Comparison of ENCODE assay signal across 1 cellular context in the genomic region with DNA sequence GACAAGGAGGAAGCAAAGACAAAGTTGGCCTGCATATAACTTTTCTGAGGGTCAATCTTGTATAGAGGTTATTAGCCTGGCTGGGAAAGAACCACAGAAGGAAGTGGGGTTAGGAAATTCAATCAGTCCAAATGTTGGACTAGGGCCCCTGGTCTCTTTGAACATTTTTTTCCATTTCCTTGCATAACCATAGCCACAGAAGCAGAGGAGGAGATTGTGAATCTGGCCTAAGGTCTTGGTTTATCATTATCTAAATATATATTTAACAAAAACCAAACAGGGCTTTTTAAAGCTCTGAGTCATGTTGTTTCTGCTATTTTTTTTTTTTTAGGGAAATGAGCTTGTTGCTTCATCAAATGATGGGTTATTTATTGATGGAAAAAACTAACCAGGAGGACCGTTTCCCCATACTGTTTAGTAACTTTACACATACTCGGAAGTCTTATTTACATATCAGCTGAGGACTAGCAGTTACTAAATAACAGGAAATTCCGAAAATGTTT.
TF ChIP-seq lines count a peak whose summit lies in the region.

No MANE protein-coding gene starts in this region.

TF ChIP-seq in HepG2, 621 proteins besides CTCF, POLR2A, EP300 and RAD21 (continued from another document and continues in another):
- no peak for TF ChIP-seq ZHX1 (CRISPR knock-in tag; IDR thresholded peaks at IDR 0.05; ENCODE audit: low read depth)
- TF ChIP-seq ZNF484 (CRISPR knock-in tag; IDR thresholded peaks at IDR 0.05; ENCODE audit: borderline replicate concordance, low read depth): no peak
- no peak for TF ChIP-seq HOXA9 (CRISPR knock-in tag; IDR thresholded peaks at IDR 0.05; ENCODE audit: borderline replicate concordance)
- TF ChIP-seq ZFP36 (IDR thresholded peaks at IDR 0.05; ENCODE audit: borderline replicate concordance, low read depth, low read length, partially characterized antibody): no peak
- TF ChIP-seq, protein P1, sequence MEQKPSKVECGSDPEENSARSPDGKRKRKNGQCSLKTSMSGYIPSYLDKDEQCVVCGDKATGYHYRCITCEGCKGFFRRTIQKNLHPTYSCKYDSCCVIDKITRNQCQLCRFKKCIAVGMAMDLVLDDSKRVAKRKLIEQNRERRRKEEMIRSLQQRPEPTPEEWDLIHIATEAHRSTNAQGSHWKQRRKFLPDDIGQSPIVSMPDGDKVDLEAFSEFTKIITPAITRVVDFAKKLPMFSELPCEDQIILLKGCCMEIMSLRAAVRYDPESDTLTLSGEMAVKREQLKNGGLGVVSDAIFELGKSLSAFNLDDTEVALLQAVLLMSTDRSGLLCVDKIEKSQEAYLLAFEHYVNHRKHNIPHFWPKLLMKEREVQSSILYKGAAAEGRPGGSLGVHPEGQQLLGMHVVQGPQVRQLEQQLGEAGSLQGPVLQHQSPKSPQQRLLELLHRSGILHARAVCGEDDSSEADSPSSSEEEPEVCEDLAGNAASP (CRISPR knock-in tag; IDR thresholded peaks at IDR 0.05; ENCODE audit: borderline replicate concordance): no peak
- TF ChIP-seq ZNF703 (CRISPR knock-in tag; IDR thresholded peaks at IDR 0.05; ENCODE audit: borderline replicate concordance): no peak
- no peak for TF ChIP-seq ATF7-NPFF (CRISPR knock-in tag; IDR thresholded peaks at IDR 0.05; ENCODE audit: low read depth)
- TF ChIP-seq ELF3 (CRISPR knock-in tag; IDR thresholded peaks at IDR 0.05): peak; percentile 99
- no peak for TF ChIP-seq ZNF160 (CRISPR knock-in tag; IDR thresholded peaks at IDR 0.05)
- no peak for TF ChIP-seq MAZ (IDR thresholded peaks at IDR 0.05; ENCODE audit: borderline replicate concordance, low read depth, low read length)
- no peak for TF ChIP-seq MAZ (CRISPR knock-in tag; IDR thresholded peaks at IDR 0.05; ENCODE audit: low read depth)
- TF ChIP-seq ZNF749 (CRISPR knock-in tag; IDR thresholded peaks at IDR 0.05; ENCODE audit: borderline replicate concordance): no peak
- no peak for TF ChIP-seq HHEX (CRISPR knock-in tag; IDR thresholded peaks at IDR 0.05)
- TF ChIP-seq HES4 (CRISPR knock-in tag; IDR thresholded peaks at IDR 0.05; ENCODE audit: borderline replicate concordance): no peak
- TF ChIP-seq IRX3 (CRISPR knock-in tag; IDR thresholded peaks at IDR 0.05; ENCODE audit: borderline replicate concordance, low read depth): no peak
- TF ChIP-seq CEBPG (CRISPR knock-in tag; IDR thresholded peaks at IDR 0.05): peak; percentile 79; the same call in 1 of the 2 replicates
- TF ChIP-seq, protein P2, sequence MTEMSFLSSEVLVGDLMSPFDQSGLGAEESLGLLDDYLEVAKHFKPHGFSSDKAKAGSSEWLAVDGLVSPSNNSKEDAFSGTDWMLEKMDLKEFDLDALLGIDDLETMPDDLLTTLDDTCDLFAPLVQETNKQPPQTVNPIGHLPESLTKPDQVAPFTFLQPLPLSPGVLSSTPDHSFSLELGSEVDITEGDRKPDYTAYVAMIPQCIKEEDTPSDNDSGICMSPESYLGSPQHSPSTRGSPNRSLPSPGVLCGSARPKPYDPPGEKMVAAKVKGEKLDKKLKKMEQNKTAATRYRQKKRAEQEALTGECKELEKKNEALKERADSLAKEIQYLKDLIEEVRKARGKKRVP (CRISPR knock-in tag; IDR thresholded peaks at IDR 0.05): peak in 1 of 2 experiments; percentile 14; a peak in 1 of 4 replicates
- TF ChIP-seq ZNF446 (CRISPR knock-in tag; IDR thresholded peaks at IDR 0.05): no peak
- TF ChIP-seq, protein P3, sequence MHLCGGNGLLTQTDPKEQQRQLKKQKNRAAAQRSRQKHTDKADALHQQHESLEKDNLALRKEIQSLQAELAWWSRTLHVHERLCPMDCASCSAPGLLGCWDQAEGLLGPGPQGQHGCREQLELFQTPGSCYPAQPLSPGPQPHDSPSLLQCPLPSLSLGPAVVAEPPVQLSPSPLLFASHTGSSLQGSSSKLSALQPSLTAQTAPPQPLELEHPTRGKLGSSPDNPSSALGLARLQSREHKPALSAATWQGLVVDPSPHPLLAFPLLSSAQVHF (CRISPR knock-in tag; IDR thresholded peaks at IDR 0.05): no peak
- TF ChIP-seq HMGA1 (CRISPR knock-in tag; conservative IDR thresholded peaks at IDR 0.05): no peak
- no peak for TF ChIP-seq TIGD3 (CRISPR knock-in tag; IDR thresholded peaks at IDR 0.05; ENCODE audit: borderline replicate concordance)
- TF ChIP-seq DRAP1 (CRISPR knock-in tag; IDR thresholded peaks at IDR 0.05): no peak
- TF ChIP-seq HNRNPK (IDR thresholded peaks at IDR 0.05; ENCODE audit: low read depth, low read length, poor library complexity, severe bottlenecking): no peak
- no peak for TF ChIP-seq ZNF577 (CRISPR knock-in tag; IDR thresholded peaks at IDR 0.05; ENCODE audit: borderline replicate concordance, low read depth)
- no peak for TF ChIP-seq ZNF33A (CRISPR knock-in tag; IDR thresholded peaks at IDR 0.05; ENCODE audit: borderline replicate concordance)
- TF ChIP-seq ZNF780A (CRISPR knock-in tag; IDR thresholded peaks at IDR 0.05): no peak
- no peak for TF ChIP-seq ARNT (IDR thresholded peaks at IDR 0.05)
- TF ChIP-seq ZBTB7B (CRISPR knock-in tag; IDR thresholded peaks at IDR 0.05): 0 out of 2 replicates have a peak, but pooled peaks have one; percentile 16
- no peak for TF ChIP-seq MTA1 (CRISPR knock-in tag; IDR thresholded peaks at IDR 0.05; ENCODE audit: borderline replicate concordance)
- no peak for TF ChIP-seq PHF20 (CRISPR knock-in tag; IDR thresholded peaks at IDR 0.05)
- TF ChIP-seq HDAC6 (IDR thresholded peaks at IDR 0.05; ENCODE audit: low read depth, low read length): no peak
- TF ChIP-seq ZNF615 (CRISPR knock-in tag; IDR thresholded peaks at IDR 0.05; ENCODE audit: borderline replicate concordance): no peak
- TF ChIP-seq ZNF318 (CRISPR knock-in tag; IDR thresholded peaks at IDR 0.05): no peak
- no peak for TF ChIP-seq TERF1 (CRISPR knock-in tag; IDR thresholded peaks at IDR 0.05)
- TF ChIP-seq ZNF782 (CRISPR knock-in tag; IDR thresholded peaks at IDR 0.05; ENCODE audit: borderline replicate concordance): no peak
- TF ChIP-seq PRDM10 (CRISPR knock-in tag; IDR thresholded peaks at IDR 0.05; ENCODE audit: low read depth): no peak
- no peak for TF ChIP-seq SSRP1 (CRISPR knock-in tag; IDR thresholded peaks at IDR 0.05)
- TF ChIP-seq PHF8 (CRISPR knock-in tag; IDR thresholded peaks at IDR 0.05): no peak
